ENCODE assay signal across 17 cellular contexts in genomic region chr10:33257439-33257838, GRCh38.
DNase-seq lines count a peak whose midpoint lies in the region; ATAC-seq and TF ChIP-seq lines count a peak whose summit lies in the region.
"Had no signal": no experiment of that assay in that cellular context is flagged by ENCODE, and none has a peak within 500 bp of the region (broad histone marks: within the 10 kb centered on the region; RNA-seq: fewer than 3 reads in every experiment).

No MANE protein-coding gene starts in this region.

- H3K27ac ChIP-seq in left ventricle myocardium inferior (replicated peaks): peak overlapping the region; percentile 83
- H3K27ac ChIP-seq: 22Rv1 had no signal

- H3K27me3 Mint-ChIP-seq in endothelial cell (ENCODE audit: unreplicated experiment): peaks cover 21% of the 10 kb centered on the region
- no peaks in the 10 kb centered on the region for H3K27me3 Mint-ChIP-seq in nephron progenitor cell (ENCODE audit: low read depth, poor library complexity)
- H3K27me3 Mint-ChIP-seq in activated CD4-positive, alpha-beta T cell treated with anti-CD3 and anti-CD28 coated beads for 36 hours: peaks cover 48% of the 10 kb centered on the region

- H3K36me3 ChIP-seq in left ventricle myocardium inferior: peaks cover 96% of the 10 kb centered on the region

- DNase-seq in left ventricle myocardium inferior (no peak), cardiac septum (ENCODE audit: low spot score) (no peak), endothelial cell (ENCODE audit: low spot score) (no peak), nephron progenitor cell (no peak), HCEC 1CT (no peak)
- DNase-seq in activated CD4-positive, alpha-beta T cell treated with anti-CD3 and anti-CD28 coated beads for 36 hours: no peak
- DNase-seq: DND-41, H7, MM.1S, NCI-H1092 treated with DMSO at 0.1 percent for 48 hours, NCI-H146, NCI-H2029 treated with DMSO at 0.1 percent for 48 hours, NCI-H82 had no signal

- no peaks in the 10 kb centered on the region for H3K9me3 ChIP-seq in left ventricle myocardium inferior (replicated peaks)

- H3K4me3 ChIP-seq in left ventricle myocardium inferior: no peak overlapping the region

- H3K9me3 Mint-ChIP-seq in endothelial cell (ENCODE audit: unreplicated experiment) (no peaks in the 10 kb centered on the region), nephron progenitor cell (no peaks in the 10 kb centered on the region)
- H3K9me3 Mint-ChIP-seq in activated CD4-positive, alpha-beta T cell treated with anti-CD3 and anti-CD28 coated beads for 36 hours (ENCODE audit: low read depth): no peaks in the 10 kb centered on the region

- ATAC-seq in GM18858 (IDR thresholded peaks at IDR 0.05; ENCODE audit: unreplicated experiment) (no peak), esophagus mucosa (no peak)
- no peak for ATAC-seq in activated CD4-positive, alpha-beta T cell treated with anti-CD3 and anti-CD28 coated beads for 36 hours

- peaks cover 80% of the 10 kb centered on the region for H3K4me1 ChIP-seq in left ventricle myocardium inferior

- H3K27me3 ChIP-seq in left ventricle myocardium inferior (ENCODE audit: low read depth): no peaks in the 10 kb centered on the region

- TF ChIP-seq CTCF in left ventricle myocardium inferior (IDR thresholded peaks at IDR 0.05; ENCODE audit: borderline replicate concordance) (no peak), endothelial cell (IDR thresholded peaks at IDR 0.05; ENCODE audit: unreplicated experiment) (no peak), nephron progenitor cell (IDR thresholded peaks at IDR 0.05) (no peak)

- H3K27ac Mint-ChIP-seq in endothelial cell (ENCODE audit: unreplicated experiment): no peak overlapping the region
- peak overlapping the region; percentile 64 for H3K27ac Mint-ChIP-seq in nephron progenitor cell
- H3K27ac Mint-ChIP-seq in activated CD4-positive, alpha-beta T cell treated with anti-CD3 and anti-CD28 coated beads for 36 hours: no peak overlapping the region

- H3K4me1 Mint-ChIP-seq in endothelial cell (ENCODE audit: unreplicated experiment): peaks cover 40% of the 10 kb centered on the region
- peaks cover 54% of the 10 kb centered on the region for H3K4me1 Mint-ChIP-seq in nephron progenitor cell
- H3K4me1 Mint-ChIP-seq in activated CD4-positive, alpha-beta T cell treated with anti-CD3 and anti-CD28 coated beads for 36 hours: peaks cover 15% of the 10 kb centered on the region
- H3K4me1 Mint-ChIP-seq: CD14-positive monocyte had no signal

- H3K36me3 Mint-ChIP-seq in endothelial cell (ENCODE audit: low read depth, unreplicated experiment): peaks cover 72% of the 10 kb centered on the region
- peaks cover 96% of the 10 kb centered on the region for H3K36me3 Mint-ChIP-seq in nephron progenitor cell (ENCODE audit: low read depth)
- H3K36me3 Mint-ChIP-seq in activated CD4-positive, alpha-beta T cell treated with anti-CD3 and anti-CD28 coated beads for 36 hours (ENCODE audit: low read depth): no peaks in the 10 kb centered on the region
- H3K36me3 Mint-ChIP-seq: CD14-positive monocyte had no signal

- CTCF ChIA-PET in activated CD4-positive, alpha-beta T cell treated with anti-CD3 and anti-CD28 coated beads for 36 hours (lab: Charles Lee): no interaction called here

- intact Hi-C loops in left ventricle myocardium inferior (cut with micrococcal nuclease): no loop called here
- intact Hi-C loops in cardiac septum (cut with DNase I): no loop called here
- intact Hi-C loops in activated CD4-positive, alpha-beta T cell treated with anti-CD3 and anti-CD28 coated beads for 36 hours (cut with DNase I, micrococcal nuclease): no loop called here

- POLR2A ChIA-PET in activated CD4-positive, alpha-beta T cell treated with anti-CD3 and anti-CD28 coated beads for 36 hours (lab: Charles Lee): no interaction called here

- H3K4me3 Mint-ChIP-seq in endothelial cell (ENCODE audit: unreplicated experiment) (peak overlapping the region; percentile 15), nephron progenitor cell (no peak overlapping the region)
- H3K4me3 Mint-ChIP-seq in activated CD4-positive, alpha-beta T cell treated with anti-CD3 and anti-CD28 coated beads for 36 hours: no peak overlapping the region
- H3K4me3 Mint-ChIP-seq: CD14-positive monocyte had no signal
